ENCODE assay signal across 7 cellular contexts in the genomic region with DNA sequence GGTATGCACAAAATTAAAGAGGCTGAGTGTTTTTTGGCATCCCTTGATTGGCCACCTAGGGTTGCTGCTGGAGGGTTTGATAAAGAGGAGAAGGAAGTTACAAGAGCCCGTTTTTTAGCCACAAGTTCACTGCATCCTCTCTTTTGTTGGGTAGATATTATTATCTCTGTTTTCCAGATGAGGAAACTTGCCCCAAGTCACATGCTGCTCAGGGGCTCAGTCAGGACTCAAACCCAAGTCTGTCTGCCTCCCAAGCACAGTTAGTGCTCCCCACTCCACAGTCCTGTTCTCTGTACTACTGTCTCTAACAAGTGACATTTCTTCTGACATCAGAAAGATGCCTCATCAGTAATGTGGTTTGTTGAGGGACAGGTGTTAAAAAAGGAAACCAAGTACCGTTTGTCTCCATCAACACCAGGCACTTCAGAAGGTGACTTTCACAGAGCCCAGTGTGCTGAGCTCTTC. TPM values are rescaled to one million over a fixed set of nuclear protein-coding genes. Genes with fewer than 3 reads are reported as not detected.
A peak's percentile ranks its signal among the peaks of the same experiment; 100 is the strongest.
DNase-seq lines count a peak whose midpoint lies in the region; ATAC-seq, FAIRE-seq and TF ChIP-seq lines count a peak whose summit lies in the region.

No MANE protein-coding gene starts in this region.

- TF ChIP-seq CTCF in Loucy (conservative IDR thresholded peaks at IDR 0.05; ENCODE audit: low read length) (no peak), foreskin fibroblast (IDR thresholded peaks at IDR 0.05; ENCODE audit: low read depth, low read length) (no peak)

- H3K9ac ChIP-seq in Loucy (ENCODE audit: low read depth, low read length, poor library complexity, severe bottlenecking), result peak overlapping the region; percentile 86

- H4K20me1 ChIP-seq in Loucy (ENCODE audit: insufficient read depth, low read length, poor library complexity, severe bottlenecking), result no peaks in the 10 kb centered on the region

- peak overlapping the region; percentile 83 to 91 for H3K4me3 Mint-ChIP-seq in activated T-cell treated with anti-CD3 and anti-CD28 coated beads, Interleukin-2, amount 50 U/mL, for 72 hours

- no peaks in the 10 kb centered on the region for H3K9me3 Mint-ChIP-seq in activated T-cell treated with anti-CD3 and anti-CD28 coated beads, Interleukin-2, amount 50 U/mL, for 72 hours

- H3K9me2 ChIP-seq in Loucy (replicated peaks; ENCODE audit: low read depth, low read length), result no peaks in the 10 kb centered on the region

- FAIRE-seq in GM12892 (lab: Jason Lieb, UNC), result peak; percentile 14

- peaks cover 13% of the 10 kb centered on the region; the same call in 1 of the 2 replicates for H3K79me2 ChIP-seq in Loucy (ENCODE audit: insufficient read depth, low read length)

- H2AFZ ChIP-seq in Loucy (ENCODE audit: low read length) (no peak overlapping the region), neuron (ENCODE audit: low read depth, low read length) (no peak overlapping the region)

- peaks cover 0 to 2% of the 10 kb centered on the region in 2 donors for H3K36me3 Mint-ChIP-seq in activated T-cell treated with anti-CD3 and anti-CD28 coated beads, Interleukin-2, amount 50 U/mL, for 72 hours (ENCODE audit: insufficient read depth in 2 of 2)

- H3K36me3 ChIP-seq in Loucy (ENCODE audit: insufficient read depth, low read length), result no peaks in the 10 kb centered on the region
- peaks cover 4% of the 10 kb centered on the region for H3K36me3 ChIP-seq in neuron (ENCODE audit: insufficient read depth, low read length)

- ATAC-seq in activated T-cell treated with anti-CD3 and anti-CD28 coated beads, Interleukin-2, amount 50 U/mL, for 72 hours (replicated peaks in 1 of 2), result peak; percentile 50 to 62
- no peak for ATAC-seq in HG03139 (IDR thresholded peaks at IDR 0.05; ENCODE audit: unreplicated experiment)

- H3K9me3 ChIP-seq in Loucy (ENCODE audit: insufficient read depth, low read depth, low read length) (no peaks in the 10 kb centered on the region), neuron (ENCODE audit: low read length) (peaks cover 3% of the 10 kb centered on the region)

- H3K4me1 ChIP-seq in Loucy (ENCODE audit: insufficient read depth, low read length, poor library complexity, severe bottlenecking), result peaks cover 25% of the 10 kb centered on the region
- H3K4me1 ChIP-seq in neuron (ENCODE audit: insufficient read depth, low read length), result peaks cover 11% of the 10 kb centered on the region

- peak overlapping the region; percentile 81 for H3K27ac Mint-ChIP-seq in activated T-cell treated with anti-CD3 and anti-CD28 coated beads, Interleukin-2, amount 50 U/mL, for 72 hours

- H3K4me3 ChIP-seq in Loucy (ENCODE audit: low read length, poor library complexity, severe bottlenecking) (peak overlapping the region; percentile 85), neuron (ENCODE audit: low read length) (peak overlapping the region; percentile 69), foreskin fibroblast (ENCODE audit: low read depth in 1 of 2, low read length in 2 of 2) (no peak overlapping the region)

- H3K4me1 Mint-ChIP-seq in activated T-cell treated with anti-CD3 and anti-CD28 coated beads, Interleukin-2, amount 50 U/mL, for 72 hours (ENCODE audit: low read depth), result peaks cover 31% of the 10 kb centered on the region

- H3K27me3 Mint-ChIP-seq in activated T-cell treated with anti-CD3 and anti-CD28 coated beads, Interleukin-2, amount 50 U/mL, for 72 hours (ENCODE audit: low read depth), result no peaks in the 10 kb centered on the region

- no peak for DNase-seq in GM12892 (ENCODE audit: insufficient read length)
- peak; percentile 22 to 34 for DNase-seq in activated T-cell treated with anti-CD3 and anti-CD28 coated beads, Interleukin-2, amount 50 U/mL, for 72 hours
- no peak for DNase-seq in nucleus accumbens (lab: John Stamatoyannopoulos, UW)
- DNase-seq in foreskin fibroblast, result no peak

- peak overlapping the region; percentile 78 for H3K4me2 ChIP-seq in Loucy (ENCODE audit: low read depth, low read length, poor library complexity, severe bottlenecking)

- peaks cover 3% of the 10 kb centered on the region for H3F3A ChIP-seq in Loucy (ENCODE audit: low read depth)

- TF ChIP-seq POLR2A in GM12892 (IDR thresholded peaks at IDR 0.05; ENCODE audit: low read depth, low read length), result no peak

- H3K27me3 ChIP-seq in Loucy (ENCODE audit: insufficient read depth, low read length, poor library complexity, severe bottlenecking), result no peaks in the 10 kb centered on the region
- H3K27me3 ChIP-seq in neuron (ENCODE audit: insufficient read depth, low read length), result no peaks in the 10 kb centered on the region

RNA-seq across cellular contexts. Expression of gene NT5M, which starts 1.4 kb away (rescaled TPM):
- polyA plus RNA-seq in GM12892 (2012; ENCODE audit: missing spikeins), result 1.6 TPM
- total RNA-seq in activated T-cell treated with anti-CD3 and anti-CD28 coated beads, Interleukin-2, amount 50 U/mL, for 72 hours, result 10 to 100 TPM in 1 of 2 donors, 1 to 10 TPM in 1; 8.7 to 11.0 TPM

RNA-seq across cellular contexts. Expression of gene COPS3, which starts 23.5 kb away (rescaled TPM):
- 83.9 TPM for polyA plus RNA-seq in GM12892 (2012; ENCODE audit: missing spikeins)
- 10 to 100 TPM; 77.7 to 89.0 TPM for total RNA-seq in activated T-cell treated with anti-CD3 and anti-CD28 coated beads, Interleukin-2, amount 50 U/mL, for 72 hours

Comparison
In these comparisons a context has a peak if more than half of its experiments do, and no peak if none do; other contexts are left out.
1. DNase-seq: peak in activated T-cell treated with anti-CD3 and anti-CD28 coated beads, Interleukin-2, amount 50 U/mL, for 72 hours (2 of 2); none in GM12892 (single experiment), nucleus accumbens (0 of 56) and foreskin fibroblast (0 of 2).
2. H3K4me3 ChIP-seq: peak in Loucy (single experiment) and neuron (single experiment); none in foreskin fibroblast (0 of 2).